In genomic region chrX:136909706-136910564, GRCh38 we compare ENCODE assay signal across 8 cellular contexts. TPM values are rescaled to one million over a fixed set of nuclear protein-coding genes. Genes with fewer than 3 reads are reported as not detected.
A peak's percentile ranks its signal among the peaks of the same experiment; 100 is the strongest.
DNase-seq lines count a peak whose midpoint lies in the region; ATAC-seq and TF ChIP-seq lines count a peak whose summit lies in the region.

No MANE protein-coding gene starts in this region.

- H3K27ac ChIP-seq in coronary artery, result peak overlapping the region; percentile 51 to 88

- intact Hi-C loops in activated CD4-positive, alpha-beta T cell treated with anti-CD3 and anti-CD28 coated beads for 36 hours (cut with DNase I, micrococcal nuclease), result loop anchor here (1.0 to 10.0 kb wide), 5 partner anchors 15 to 655 kb away; partner anchors contain the start of genes RBMX (in 2 of the 2) and MAP7D3 (in 1 of the 2)
- intact Hi-C loops in left colon (cut with DNase I, micrococcal nuclease), result no loop called here

- peaks cover 16% of the 10 kb centered on the region for H3K4me1 Mint-ChIP-seq in activated CD4-positive, alpha-beta T cell treated with anti-CD3 and anti-CD28 coated beads for 36 hours

- POLR2A ChIA-PET in BJ (lab: Charles Lee), result interaction anchor here (1.5 kb wide), 1 partner anchor 29 kb away, joined by 3 read pairs; the partner anchor contains the start of gene RBMX
- POLR2A ChIA-PET in activated CD4-positive, alpha-beta T cell treated with anti-CD3 and anti-CD28 coated beads for 36 hours (lab: Charles Lee), result interaction anchor here (1.5 to 1.7 kb wide), 2 partner anchors 29 to 31 kb away, joined by 8 read pairs; partner anchors contain the start of gene RBMX

- H3K36me3 Mint-ChIP-seq in activated CD4-positive, alpha-beta T cell treated with anti-CD3 and anti-CD28 coated beads for 36 hours (ENCODE audit: low read depth), result no peaks in the 10 kb centered on the region

- no peak for TF ChIP-seq CTCF in BJ (IDR thresholded peaks at IDR 0.05; ENCODE audit: insufficient read depth, low read depth, low read length)
- no peak for TF ChIP-seq CTCF in coronary artery (IDR thresholded peaks at IDR 0.05)

- H3K4me3 ChIP-seq in BJ (ENCODE audit: low read depth, low read length), result peak overlapping the region; percentile 52
- peak overlapping the region; percentile 77 for H3K4me3 ChIP-seq in coronary artery

- CTCF ChIA-PET in BJ (lab: Yijun Ruan, JAX), result no interaction called here
- CTCF ChIA-PET in activated CD4-positive, alpha-beta T cell treated with anti-CD3 and anti-CD28 coated beads for 36 hours (lab: Charles Lee), result interaction anchor here (0.5 to 0.8 kb wide), 2 partner anchors 12 to 13 kb away, joined by 3 to 4 read pairs; no protein-coding TSS in a partner anchor

- H3K27ac Mint-ChIP-seq in activated CD4-positive, alpha-beta T cell treated with anti-CD3 and anti-CD28 coated beads for 36 hours, result peak overlapping the region; percentile 79

- ATAC-seq in HG03442 (IDR thresholded peaks at IDR 0.05; ENCODE audit: unreplicated experiment), result peak; percentile 57
- ATAC-seq in activated CD4-positive, alpha-beta T cell treated with anti-CD3 and anti-CD28 coated beads for 36 hours, result peak; percentile 78
- peak; percentile 87 for ATAC-seq in left colon

- no peaks in the 10 kb centered on the region for H3K27me3 ChIP-seq in BJ (ENCODE audit: control insufficient read depth, insufficient read depth, low read length)

- H3K4me3 Mint-ChIP-seq in activated CD4-positive, alpha-beta T cell treated with anti-CD3 and anti-CD28 coated beads for 36 hours, result peak overlapping the region; percentile 90

- DNase-seq in BJ (ENCODE audit: low read depth) (peak; percentile 71), GM19240 (ENCODE audit: insufficient read length, low spot score) (peak; percentile 30), NCI-H510A treated with DMSO at 0.1 percent for 48 hours (lab: John Stamatoyannopoulos, UW) (peak; percentile 84), coronary artery (ENCODE audit: low spot score) (peak; percentile 89), left colon (peak; percentile 74 to 87)
- peak; percentile 75 for DNase-seq in activated CD4-positive, alpha-beta T cell treated with anti-CD3 and anti-CD28 coated beads for 36 hours
- DNase-seq in stimulated activated CD4-positive, alpha-beta T cell treated with anti-CD3 and anti-CD28 coated beads, Interleukin-1b, Interleukin-23, amount 100 ng/mL, for 48 hours, result peak; percentile 51

- no peaks in the 10 kb centered on the region for H3K9me3 Mint-ChIP-seq in activated CD4-positive, alpha-beta T cell treated with anti-CD3 and anti-CD28 coated beads for 36 hours (ENCODE audit: low read depth)

- H3K36me3 ChIP-seq in BJ (ENCODE audit: control insufficient read depth, insufficient read depth, low read length), result no peaks in the 10 kb centered on the region

- H3K27me3 Mint-ChIP-seq in activated CD4-positive, alpha-beta T cell treated with anti-CD3 and anti-CD28 coated beads for 36 hours, result no peaks in the 10 kb centered on the region

RNA-seq across cellular contexts. Expression of gene RBMX, which starts 29.4 kb away (rescaled TPM):
- polyA plus RNA-seq in BJ (2011; rRNA removed), result 73.5 and 95.5 TPM in 2 replicates
- polyA minus RNA-seq in BJ (2011; rRNA and poly(A)+ RNA removed), result 40.5 and 41.8 TPM in 2 replicates
- 100 to 1,000 TPM; 320 to 414 TPM for total RNA-seq in activated CD4-positive, alpha-beta T cell treated with anti-CD3 and anti-CD28 coated beads for 36 hours
- total RNA-seq in left colon, result 100 to 1,000 TPM in 1 of 2 donors, 10 to 100 TPM in 1; 91.5 to 105 TPM

Comparison
In these comparisons a context has a peak if more than half of its experiments do, and no peak if none do; other contexts are left out.
1. Peak in every context shown above with its lines: DNase-seq, ATAC-seq, H3K4me3 ChIP-seq and H3K27ac ChIP-seq.
2. DNase-seq: peak in every context shown above with its lines; median percentile 89 in coronary artery; 84 in NCI-H510A treated with DMSO at 0.1 percent for 48 hours; 80 in left colon; 75 in activated CD4-positive, alpha-beta T cell treated with anti-CD3 and anti-CD28 coated beads for 36 hours; 71 in BJ; 51 in stimulated activated CD4-positive, alpha-beta T cell treated with anti-CD3 and anti-CD28 coated beads, Interleukin-1b, Interleukin-23, amount 100 ng/mL, for 48 hours; 30 in GM19240.
3. intact Hi-C loops: an anchor here in activated CD4-positive, alpha-beta T cell treated with anti-CD3 and anti-CD28 coated beads for 36 hours (1.0 to 10.0 kb wide); none called in left colon.